9 cellular contexts compared by ENCODE assay signal in genomic region chr3:188170461-188171459, GRCh38. TPM values are rescaled to one million over a fixed set of nuclear protein-coding genes. Genes with fewer than 3 reads are reported as not detected.
DNase-seq lines count a peak whose midpoint lies in the region; ATAC-seq and TF ChIP-seq lines count a peak whose summit lies in the region.
"Had no signal": no experiment of that assay in that cellular context is flagged by ENCODE, and none has a peak within 500 bp of the region (broad histone marks: within the 10 kb centered on the region; RNA-seq: fewer than 3 reads in every experiment).

No MANE protein-coding gene starts in this region.

- H3K36me3 ChIP-seq in right lobe of liver (no peaks in the 10 kb centered on the region), thyroid gland (no peaks in the 10 kb centered on the region)

- WGBS in right lobe of liver (ENCODE audit: insufficient coverage, low coverage, low lambda C conversion rate, missing lambda C conversion rate) = 34% methylated on average over 6 of the region's 8 CpGs
- whole genome bisulfite sequencing in thyroid gland, 2 donors = 83 to 87% methylated on average over 8 of the region's 8 CpGs

- peaks cover 9% of the 10 kb centered on the region for H3K36me3 Mint-ChIP-seq in stimulated activated naive CD8-positive, alpha-beta T cell treated with anti-CD3 and anti-CD28 coated beads, Interleukin-15, Interleukin-2, amounts not matched to agents 100 ng/mL and 50 ng/mL, for 24 hours (ENCODE audit: low read depth)

- TF ChIP-seq POLR2A in right lobe of liver (IDR thresholded peaks at IDR 0.05) (no peak), thyroid gland (IDR thresholded peaks at IDR 0.05) (no peak)

- H3K4me3 ChIP-seq in right lobe of liver = no peak overlapping the region
- no peak overlapping the region for H3K4me3 ChIP-seq in thyroid gland (replicated peaks in 1 of 3)

- H3K4me1 Mint-ChIP-seq in stimulated activated naive CD8-positive, alpha-beta T cell treated with anti-CD3 and anti-CD28 coated beads, Interleukin-15, Interleukin-2, amounts not matched to agents 100 ng/mL and 50 ng/mL, for 24 hours (ENCODE audit: low read depth) = peaks cover 50% of the 10 kb centered on the region

- TF ChIP-seq CTCF in VCaP (conservative IDR thresholded peaks at IDR 0.05) = no peak
- TF ChIP-seq CTCF in right lobe of liver (IDR thresholded peaks at IDR 0.05) = no peak
- no peak for TF ChIP-seq CTCF in thyroid gland (IDR thresholded peaks at IDR 0.05)
- TF ChIP-seq CTCF in omental fat pad (IDR thresholded peaks at IDR 0.05) = no peak

- intact Hi-C loops in right lobe of liver (cut with DNase I) (no loop called here), thyroid gland (cut with DNase I) (no loop called here)

- H3K4me1 ChIP-seq in right lobe of liver (peaks cover 0 to 88% (median 24%) of the 10 kb centered on the region in 4 donors), thyroid gland (peaks cover 6 to 11% of the 10 kb centered on the region in 2 donors)

- H3K27ac ChIP-seq in VCaP = peak overlapping the region; percentile 55
- H3K27ac ChIP-seq in right lobe of liver = peak overlapping the region in 2 of 3 donors; percentile 82 to 87
- no peak overlapping the region for H3K27ac ChIP-seq in thyroid gland

- H3K27ac Mint-ChIP-seq in stimulated activated naive CD8-positive, alpha-beta T cell treated with anti-CD3 and anti-CD28 coated beads, Interleukin-15, Interleukin-2, amounts not matched to agents 100 ng/mL and 50 ng/mL, for 24 hours = peak overlapping the region; percentile 43

- H3K9me3 Mint-ChIP-seq in stimulated activated naive CD8-positive, alpha-beta T cell treated with anti-CD3 and anti-CD28 coated beads, Interleukin-15, Interleukin-2, amounts not matched to agents 100 ng/mL and 50 ng/mL, for 24 hours = no peaks in the 10 kb centered on the region

- peak; percentile 85 to 96 (median 90) for ATAC-seq in right lobe of liver
- no peak for ATAC-seq in omental fat pad (ENCODE audit: low FRiP score)
- ATAC-seq in GM18511 (IDR thresholded peaks at IDR 0.05; ENCODE audit: unreplicated experiment) = no peak

- peak; percentile 32 for DNase-seq in activated T-helper 9 cell treated with anti-CD3 and anti-CD28 coated beads, Interleukin-2, amount 50 U/mL, for 16 hours (ENCODE audit: low read depth)
- DNase-seq in right lobe of liver (peak in 1 of 3 donors; percentile 77), thyroid gland (no peak), omental fat pad (ENCODE audit: low spot score) (no peak), NCI-H1105 treated with DMSO at 0.1 percent for 48 hours (lab: John Stamatoyannopoulos, UW) (no peak)
- DNase-seq: NCI-H774 had no signal

- H3K9me3 ChIP-seq in right lobe of liver = no peaks in the 10 kb centered on the region
- no peaks in the 10 kb centered on the region for H3K9me3 ChIP-seq in thyroid gland

- no peaks in the 10 kb centered on the region for H3K27me3 Mint-ChIP-seq in stimulated activated naive CD8-positive, alpha-beta T cell treated with anti-CD3 and anti-CD28 coated beads, Interleukin-15, Interleukin-2, amounts not matched to agents 100 ng/mL and 50 ng/mL, for 24 hours

- H3K27me3 ChIP-seq in right lobe of liver (no peaks in the 10 kb centered on the region), thyroid gland (no peaks in the 10 kb centered on the region)

- H3K4me3 Mint-ChIP-seq in stimulated activated naive CD8-positive, alpha-beta T cell treated with anti-CD3 and anti-CD28 coated beads, Interleukin-15, Interleukin-2, amounts not matched to agents 100 ng/mL and 50 ng/mL, for 24 hours = peak overlapping the region; percentile 23

RNA-seq across cellular contexts. Expression of gene LPP, which starts 16.8 kb away (rescaled TPM):
- total RNA-seq in right lobe of liver (10 to 100 TPM; 41.5 to 90.5 (median 69.5) TPM), thyroid gland (100 to 1,000 TPM in 1 of 4 donors, 10 to 100 TPM in 3; 79.0 to 141 (median 82.8) TPM), omental fat pad (100 to 1,000 TPM; 113 to 302 (median 126) TPM)

Comparison
In these comparisons a context has a peak if more than half of its experiments do, and no peak if none do; other contexts are left out.
1. H3K27ac ChIP-seq: peak in VCaP (single experiment) and right lobe of liver (2 of 3); none in thyroid gland (0 of 3).
2. ATAC-seq: peak in right lobe of liver (4 of 4); none in omental fat pad (single experiment) and GM18511 (single experiment).